Comparison of ENCODE assay signal across 8 cellular contexts in genomic region chr7:82017334-82017943, GRCh38.
A peak's percentile ranks its signal among the peaks of the same experiment; 100 is the strongest.
DNase-seq lines count a peak whose midpoint lies in the region; ATAC-seq and TF ChIP-seq lines count a peak whose summit lies in the region.

No MANE protein-coding gene starts in this region.

- intact Hi-C loops in sigmoid colon (cut with DNase I) (loop anchor here (5.0 kb wide), 1 partner anchor 515 kb away; no protein-coding TSS in a partner anchor), posterior cingulate gyrus (cut with DNase I) (loop anchor here (2.0 to 5.0 kb wide), 2 partner anchors 517 to 535 kb away; no protein-coding TSS in a partner anchor)

- no peaks in the 10 kb centered on the region for H3K36me3 ChIP-seq in sigmoid colon

- no peak for TF ChIP-seq EP300 in sigmoid colon (IDR thresholded peaks at IDR 0.05)

- no peaks in the 10 kb centered on the region for H3K27me3 ChIP-seq in sigmoid colon

- TF ChIP-seq CTCF in sigmoid colon (IDR thresholded peaks at IDR 0.05) = peak; percentile 10 to 36 (median 27)

- ATAC-seq in esophagus mucosa = peak; percentile 55

- H3K27ac ChIP-seq in sigmoid colon = no peak overlapping the region

- no peaks in the 10 kb centered on the region for H3K9me3 ChIP-seq in sigmoid colon

- 59 to 79% methylated on average over 1 of the region's 1 CpG for WGBS in sigmoid colon, 2 donors

- DNase-seq in NCI-H2107 treated with DMSO at 0.1 percent for 48 hours (lab: John Stamatoyannopoulos, UW; ENCODE audit: unreplicated experiment) = peak; percentile 62
- DNase-seq in NCI-H2107 (lab: John Stamatoyannopoulos, UW) = no peak
- DNase-seq in NCI-H526 (lab: John Stamatoyannopoulos, UW) = peak; percentile 8 to 66
- DNase-seq in sigmoid colon = no peak
- no peak for DNase-seq in activated CD4-positive, alpha-beta T cell treated with anti-CD3 and anti-CD28 coated beads for 48 hours
- no peak for DNase-seq in activated CD4-positive, CD25-positive, alpha-beta regulatory T cell (lab: John Stamatoyannopoulos, UW)
- DNase-seq in posterior cingulate gyrus = no peak

- TF ChIP-seq POLR2A in sigmoid colon (IDR thresholded peaks at IDR 0.05) = no peak

- H3K4me3 ChIP-seq in sigmoid colon = no peak overlapping the region

- peaks cover 0 to 26% (median 5%) of the 10 kb centered on the region in 4 donors for H3K4me1 ChIP-seq in sigmoid colon

Comparison
In these comparisons a context has a peak if more than half of its experiments do, and no peak if none do; other contexts are left out.
1. DNase-seq: peak in NCI-H2107 treated with DMSO at 0.1 percent for 48 hours (single experiment) and NCI-H526 (2 of 2); none in NCI-H2107 (single experiment), sigmoid colon (single experiment), activated CD4-positive, alpha-beta T cell treated with anti-CD3 and anti-CD28 coated beads for 48 hours (single experiment), activated CD4-positive, CD25-positive, alpha-beta regulatory T cell (0 of 4) and posterior cingulate gyrus (0 of 10).